Comparison of ENCODE assay signal across 21 cellular contexts in the genomic region with DNA sequence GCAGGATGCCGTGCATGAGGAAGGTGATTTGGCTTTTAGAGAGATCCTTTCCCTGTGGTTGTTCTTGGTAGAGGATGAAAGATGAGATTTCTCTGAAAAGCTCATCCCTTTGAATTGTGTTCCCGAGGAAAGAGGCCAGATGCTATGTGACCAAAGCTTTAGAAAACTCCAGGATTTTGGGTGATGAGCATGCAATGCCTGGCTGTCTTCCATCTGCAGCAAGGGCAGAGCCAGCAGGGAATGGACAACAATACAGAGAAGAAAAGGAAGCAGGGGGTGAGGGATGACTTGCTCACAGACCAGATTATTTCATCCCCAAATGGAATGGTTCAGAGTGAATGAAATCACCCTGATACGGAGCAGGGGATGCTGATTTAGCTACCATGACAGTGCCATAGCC.
A peak's percentile ranks its signal among the peaks of the same experiment; 100 is the strongest.
DNase-seq lines count a peak whose midpoint lies in the region; ATAC-seq and TF ChIP-seq lines count a peak whose summit lies in the region.
"Had no signal": no experiment of that assay in that cellular context is flagged by ENCODE, and none has a peak within 500 bp of the region (broad histone marks: within the 10 kb centered on the region; RNA-seq: fewer than 3 reads in every experiment).

No MANE protein-coding gene starts in this region.

- peaks cover 19% of the 10 kb centered on the region for H3K36me3 Mint-ChIP-seq in neural progenitor cell
- no peaks in the 10 kb centered on the region for H3K36me3 Mint-ChIP-seq in T-helper 17 cell (ENCODE audit: low read depth)
- no peaks in the 10 kb centered on the region for H3K36me3 Mint-ChIP-seq in activated CD8-positive, alpha-beta memory T cell treated with anti-CD3 and anti-CD28 coated beads, Interleukin-2, amount 10 ng/mL, durations not matched to agents 7 days and 5 days
- H3K36me3 Mint-ChIP-seq: CD14-positive monocyte; CD4-positive, alpha-beta memory T cell; CD4-positive, CD25-positive, alpha-beta regulatory T cell had no signal

- H3F3A ChIP-seq in neural progenitor cell (ENCODE audit: low read depth) = no peaks in the 10 kb centered on the region

- no peaks in the 10 kb centered on the region for H3K79me2 ChIP-seq in neural progenitor cell (ENCODE audit: low read depth)

- no peak overlapping the region for H3K4me3 ChIP-seq in neural progenitor cell
- H3K4me3 ChIP-seq: BLaER1 had no signal

- H2AFZ ChIP-seq in neural progenitor cell (replicated peaks) = peak overlapping the region; percentile 80

- H4K20me1 ChIP-seq in neural progenitor cell (ENCODE audit: low read depth) = no peaks in the 10 kb centered on the region
- H4K20me1 ChIP-seq: BLaER1 had no signal

- peaks cover 12% of the 10 kb centered on the region for H3K9me3 Mint-ChIP-seq in neural progenitor cell
- H3K9me3 Mint-ChIP-seq in activated CD8-positive, alpha-beta memory T cell treated with anti-CD3 and anti-CD28 coated beads, Interleukin-2, amount 10 ng/mL, durations not matched to agents 7 days and 5 days (ENCODE audit: low read depth) = peaks cover 13% of the 10 kb centered on the region

- no peaks in the 10 kb centered on the region for H3K9me3 ChIP-seq in neural progenitor cell (ENCODE audit: low read depth)
- H3K9me3 ChIP-seq in T-helper 17 cell (ENCODE audit: control insufficient read depth, low read length, poor library complexity, severe bottlenecking) = peaks cover 2% of the 10 kb centered on the region
- H3K9me3 ChIP-seq: BE2C, BLaER1 had no signal

- H3K9ac ChIP-seq in neural progenitor cell = no peak overlapping the region
- H3K9ac ChIP-seq: BLaER1 had no signal

- no peak for TF ChIP-seq CTCF in neural progenitor cell (IDR thresholded peaks at IDR 0.05)

- no peaks in the 10 kb centered on the region for H3K36me3 ChIP-seq in neural progenitor cell
- H3K36me3 ChIP-seq: BE2C, BLaER1 had no signal

- no peak for ATAC-seq in T-helper 17 cell
- no peak for ATAC-seq in activated CD8-positive, alpha-beta memory T cell treated with anti-CD3 and anti-CD28 coated beads, Interleukin-2, amount 10 ng/mL, durations not matched to agents 7 days and 5 days

- H3K4me1 Mint-ChIP-seq in neural progenitor cell (peaks cover 41% of the 10 kb centered on the region), T-helper 17 cell (no peaks in the 10 kb centered on the region)
- H3K4me1 Mint-ChIP-seq in activated CD8-positive, alpha-beta memory T cell treated with anti-CD3 and anti-CD28 coated beads, Interleukin-2, amount 10 ng/mL, durations not matched to agents 7 days and 5 days = no peaks in the 10 kb centered on the region
- H3K4me1 Mint-ChIP-seq: CD14-positive monocyte; CD4-positive, alpha-beta memory T cell; CD4-positive, CD25-positive, alpha-beta regulatory T cell; CD8-positive, alpha-beta memory T cell had no signal

- H3K27ac ChIP-seq in neural progenitor cell = no peak overlapping the region
- H3K27ac ChIP-seq: BLaER1 had no signal

- H3K27me3 Mint-ChIP-seq in neural progenitor cell (ENCODE audit: insufficient read depth, low read depth) (peaks cover 2% of the 10 kb centered on the region), T-helper 17 cell (no peaks in the 10 kb centered on the region)
- H3K27me3 Mint-ChIP-seq in activated CD8-positive, alpha-beta memory T cell treated with anti-CD3 and anti-CD28 coated beads, Interleukin-2, amount 10 ng/mL, durations not matched to agents 7 days and 5 days = no peaks in the 10 kb centered on the region
- H3K27me3 Mint-ChIP-seq: CD4-positive, CD25-positive, alpha-beta regulatory T cell; CD8-positive, alpha-beta memory T cell had no signal

- H3K4me1 ChIP-seq in neural progenitor cell = peaks cover 11% of the 10 kb centered on the region
- H3K4me1 ChIP-seq: BE2C had no signal

- CTCF ChIA-PET in activated CD8-positive, alpha-beta memory T cell treated with anti-CD3 and anti-CD28 coated beads, Interleukin-2, amount 10 ng/mL, durations not matched to agents 7 days and 5 days (lab: Charles Lee) = no interaction called here

- H3K27ac Mint-ChIP-seq in neural progenitor cell (no peak overlapping the region), T-helper 17 cell (no peak overlapping the region)
- no peak overlapping the region for H3K27ac Mint-ChIP-seq in activated CD8-positive, alpha-beta memory T cell treated with anti-CD3 and anti-CD28 coated beads, Interleukin-2, amount 10 ng/mL, durations not matched to agents 7 days and 5 days
- H3K27ac Mint-ChIP-seq: CD14-positive monocyte; CD4-positive, CD25-positive, alpha-beta regulatory T cell; CD8-positive, alpha-beta memory T cell had no signal

- H3K4me3 Mint-ChIP-seq in neural progenitor cell (no peak overlapping the region), T-helper 17 cell (no peak overlapping the region)
- H3K4me3 Mint-ChIP-seq in activated CD8-positive, alpha-beta memory T cell treated with anti-CD3 and anti-CD28 coated beads, Interleukin-2, amount 10 ng/mL, durations not matched to agents 7 days and 5 days = no peak overlapping the region
- H3K4me3 Mint-ChIP-seq: CD14-positive monocyte; CD4-positive, alpha-beta memory T cell; CD4-positive, CD25-positive, alpha-beta regulatory T cell; CD8-positive, alpha-beta memory T cell had no signal

- H3K27me3 ChIP-seq in neural progenitor cell = no peaks in the 10 kb centered on the region
- H3K27me3 ChIP-seq: BE2C, BLaER1 had no signal

- peak; percentile 89 for DNase-seq in cerebellar cortex (ENCODE audit: low spot score)
- DNase-seq in neural progenitor cell (ENCODE audit: low spot score) = no peak
- no peak for DNase-seq in T-helper 17 cell
- DNase-seq in activated CD8-positive, alpha-beta memory T cell treated with anti-CD3 and anti-CD28 coated beads, Interleukin-2, amount 10 ng/mL, durations not matched to agents 7 days and 5 days = no peak
- no peak for DNase-seq in GM19240 (ENCODE audit: insufficient read length, low spot score)
- DNase-seq: 8988T; ACHN; BE2C; CD4-positive, alpha-beta memory T cell; CD4-positive, CD25-positive, alpha-beta regulatory T cell; CD8-positive, alpha-beta memory T cell; COR-L47; DMS 273 treated with DMSO at 0.1 percent for 48 hours; DMS153; DMS53; DMS79; DND-41; EL; GF-D8 had no signal

- no peak overlapping the region for H3K4me2 ChIP-seq in neural progenitor cell
- H3K4me2 ChIP-seq: BLaER1 had no signal
